ENCODE assay signal across 1 cellular context in the genomic region with DNA sequence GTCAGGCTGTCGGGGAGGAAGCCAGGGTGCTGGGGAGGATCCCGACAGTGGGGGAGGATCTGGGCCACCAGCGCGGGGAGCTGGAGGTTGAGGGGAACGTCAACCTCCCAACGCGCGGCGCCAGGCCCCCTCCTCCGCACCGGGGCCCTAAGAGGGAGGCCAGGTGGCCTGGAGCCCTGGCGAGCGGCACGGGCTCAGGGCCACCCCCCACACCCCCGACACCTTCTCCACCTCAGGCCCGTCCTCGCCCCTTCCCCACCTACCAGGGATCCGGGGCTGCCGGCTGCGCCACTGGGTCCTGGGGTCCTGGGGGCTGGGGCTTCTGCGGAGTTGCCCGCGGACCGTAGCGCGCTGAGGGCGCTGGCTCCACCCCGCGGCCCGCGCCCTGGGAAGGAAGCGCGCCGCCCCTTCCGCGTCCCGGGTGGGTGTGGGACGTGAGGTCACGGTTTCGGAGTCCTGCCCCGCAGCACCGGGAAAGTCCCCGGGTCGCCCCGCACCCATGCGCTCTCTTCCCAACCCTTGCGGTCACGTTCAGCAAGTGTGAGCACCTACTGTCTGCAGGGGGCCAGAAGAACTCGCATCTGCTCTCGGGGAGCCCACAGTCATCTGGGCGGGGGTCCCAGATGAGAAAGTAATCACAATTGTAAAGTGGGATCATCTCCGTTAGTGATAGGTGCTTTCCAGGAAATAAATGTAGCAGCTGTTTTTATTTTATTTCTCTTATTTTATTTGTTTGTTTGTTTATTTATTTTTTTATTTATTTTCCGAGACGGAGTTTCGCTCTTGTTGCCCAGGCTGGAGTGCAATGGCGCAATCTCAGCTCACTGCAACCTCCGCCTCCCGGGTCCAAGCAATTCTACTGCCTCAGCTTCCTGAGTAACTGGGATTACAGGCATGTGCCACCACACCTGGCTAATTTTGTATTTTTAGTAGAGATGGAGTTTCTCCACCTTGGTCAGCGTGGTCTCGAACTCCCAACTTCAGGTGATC.
A peak's percentile ranks its signal among the peaks of the same experiment; 100 is the strongest.
TF ChIP-seq lines count a peak whose summit lies in the region.

A gene (minus strand): TSS at position 362 of the 990 bp plus-strand sequence. CDS start 13,335 bp downstream, outside the sequence.

TF ChIP-seq in GM12878, 131 proteins besides CTCF, POLR2A, EP300 and RAD21 (continued from another document and continues in another):
- TF ChIP-seq, protein P1, sequence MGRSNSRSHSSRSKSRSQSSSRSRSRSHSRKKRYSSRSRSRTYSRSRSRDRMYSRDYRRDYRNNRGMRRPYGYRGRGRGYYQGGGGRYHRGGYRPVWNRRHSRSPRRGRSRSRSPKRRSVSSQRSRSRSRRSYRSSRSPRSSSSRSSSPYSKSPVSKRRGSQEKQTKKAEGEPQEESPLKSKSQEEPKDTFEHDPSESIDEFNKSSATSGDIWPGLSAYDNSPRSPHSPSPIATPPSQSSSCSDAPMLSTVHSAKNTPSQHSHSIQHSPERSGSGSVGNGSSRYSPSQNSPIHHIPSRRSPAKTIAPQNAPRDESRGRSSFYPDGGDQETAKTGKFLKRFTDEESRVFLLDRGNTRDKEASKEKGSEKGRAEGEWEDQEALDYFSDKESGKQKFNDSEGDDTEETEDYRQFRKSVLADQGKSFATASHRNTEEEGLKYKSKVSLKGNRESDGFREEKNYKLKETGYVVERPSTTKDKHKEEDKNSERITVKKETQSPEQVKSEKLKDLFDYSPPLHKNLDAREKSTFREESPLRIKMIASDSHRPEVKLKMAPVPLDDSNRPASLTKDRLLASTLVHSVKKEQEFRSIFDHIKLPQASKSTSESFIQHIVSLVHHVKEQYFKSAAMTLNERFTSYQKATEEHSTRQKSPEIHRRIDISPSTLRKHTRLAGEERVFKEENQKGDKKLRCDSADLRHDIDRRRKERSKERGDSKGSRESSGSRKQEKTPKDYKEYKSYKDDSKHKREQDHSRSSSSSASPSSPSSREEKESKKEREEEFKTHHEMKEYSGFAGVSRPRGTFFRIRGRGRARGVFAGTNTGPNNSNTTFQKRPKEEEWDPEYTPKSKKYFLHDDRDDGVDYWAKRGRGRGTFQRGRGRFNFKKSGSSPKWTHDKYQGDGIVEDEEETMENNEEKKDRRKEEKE (IDR thresholded peaks at IDR 0.05), result no peak
- no peak for TF ChIP-seq KAT2A (conservative IDR thresholded peaks at IDR 0.05; ENCODE audit: control insufficient read depth, low read depth, low read length)
- 0 out of 2 replicates have a peak, but pooled peaks have one; percentile 52 for TF ChIP-seq SMAD5 (IDR thresholded peaks at IDR 0.05; ENCODE audit: low read depth)
- TF ChIP-seq, protein P2, sequence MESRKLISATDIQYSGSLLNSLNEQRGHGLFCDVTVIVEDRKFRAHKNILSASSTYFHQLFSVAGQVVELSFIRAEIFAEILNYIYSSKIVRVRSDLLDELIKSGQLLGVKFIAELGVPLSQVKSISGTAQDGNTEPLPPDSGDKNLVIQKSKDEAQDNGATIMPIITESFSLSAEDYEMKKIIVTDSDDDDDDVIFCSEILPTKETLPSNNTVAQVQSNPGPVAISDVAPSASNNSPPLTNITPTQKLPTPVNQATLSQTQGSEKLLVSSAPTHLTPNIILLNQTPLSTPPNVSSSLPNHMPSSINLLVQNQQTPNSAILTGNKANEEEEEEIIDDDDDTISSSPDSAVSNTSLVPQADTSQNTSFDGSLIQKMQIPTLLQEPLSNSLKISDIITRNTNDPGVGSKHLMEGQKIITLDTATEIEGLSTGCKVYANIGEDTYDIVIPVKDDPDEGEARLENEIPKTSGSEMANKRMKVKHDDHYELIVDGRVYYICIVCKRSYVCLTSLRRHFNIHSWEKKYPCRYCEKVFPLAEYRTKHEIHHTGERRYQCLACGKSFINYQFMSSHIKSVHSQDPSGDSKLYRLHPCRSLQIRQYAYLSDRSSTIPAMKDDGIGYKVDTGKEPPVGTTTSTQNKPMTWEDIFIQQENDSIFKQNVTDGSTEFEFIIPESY (IDR thresholded peaks at IDR 0.05), result no peak
- TF ChIP-seq, protein P3, sequence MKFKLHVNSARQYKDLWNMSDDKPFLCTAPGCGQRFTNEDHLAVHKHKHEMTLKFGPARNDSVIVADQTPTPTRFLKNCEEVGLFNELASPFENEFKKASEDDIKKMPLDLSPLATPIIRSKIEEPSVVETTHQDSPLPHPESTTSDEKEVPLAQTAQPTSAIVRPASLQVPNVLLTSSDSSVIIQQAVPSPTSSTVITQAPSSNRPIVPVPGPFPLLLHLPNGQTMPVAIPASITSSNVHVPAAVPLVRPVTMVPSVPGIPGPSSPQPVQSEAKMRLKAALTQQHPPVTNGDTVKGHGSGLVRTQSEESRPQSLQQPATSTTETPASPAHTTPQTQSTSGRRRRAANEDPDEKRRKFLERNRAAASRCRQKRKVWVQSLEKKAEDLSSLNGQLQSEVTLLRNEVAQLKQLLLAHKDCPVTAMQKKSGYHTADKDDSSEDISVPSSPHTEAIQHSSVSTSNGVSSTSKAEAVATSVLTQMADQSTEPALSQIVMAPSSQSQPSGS (IDR thresholded peaks at IDR 0.05; ENCODE audit: low read length), result 0 out of 2 replicates have a peak, but pooled peaks have one; percentile 40
- TF ChIP-seq, protein P4, sequence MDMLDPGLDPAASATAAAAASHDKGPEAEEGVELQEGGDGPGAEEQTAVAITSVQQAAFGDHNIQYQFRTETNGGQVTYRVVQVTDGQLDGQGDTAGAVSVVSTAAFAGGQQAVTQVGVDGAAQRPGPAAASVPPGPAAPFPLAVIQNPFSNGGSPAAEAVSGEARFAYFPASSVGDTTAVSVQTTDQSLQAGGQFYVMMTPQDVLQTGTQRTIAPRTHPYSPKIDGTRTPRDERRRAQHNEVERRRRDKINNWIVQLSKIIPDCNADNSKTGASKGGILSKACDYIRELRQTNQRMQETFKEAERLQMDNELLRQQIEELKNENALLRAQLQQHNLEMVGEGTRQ (IDR thresholded peaks at IDR 0.05; ENCODE audit: borderline replicate concordance, low read depth, low read length), result no peak
- no peak for TF ChIP-seq SUPT20H (IDR thresholded peaks at IDR 0.05; ENCODE audit: borderline replicate concordance, control insufficient read depth, low read depth, low read length)
- TF ChIP-seq PML (IDR thresholded peaks at IDR 0.05; ENCODE audit: low read length), result peak; percentile 72; the same call in 1 of the 2 replicates
- TF ChIP-seq RBBP5 (conservative IDR thresholded peaks at IDR 0.05), result no peak
- peak; percentile 94 for TF ChIP-seq NR2F1 (conservative IDR thresholded peaks at IDR 0.05)
- TF ChIP-seq TBL1XR1 (IDR thresholded peaks at IDR 0.05; ENCODE audit: low read depth, low read length), result peak; percentile 70; the same call in 1 of the 2 replicates
- no peak for TF ChIP-seq SRF (IDR thresholded peaks at IDR 0.05; ENCODE audit: low read depth in 2 of 2, low read length in 2 of 2)
- TF ChIP-seq HDGF (IDR thresholded peaks at IDR 0.05), result no peak
- no peak for TF ChIP-seq YBX1 (IDR thresholded peaks at IDR 0.05)
- TF ChIP-seq RB1 (IDR thresholded peaks at IDR 0.05; ENCODE audit: borderline replicate concordance), result peak; percentile 88; the same call in 1 of the 2 replicates
- peak; percentile 33 for TF ChIP-seq SP1 (IDR thresholded peaks at IDR 0.05; ENCODE audit: low read depth, low read length)
- TF ChIP-seq MEF2B (IDR thresholded peaks at IDR 0.05; ENCODE audit: partially characterized antibody, poor library complexity, severe bottlenecking), result no peak
- TF ChIP-seq SPI1 (IDR thresholded peaks at IDR 0.05; ENCODE audit: borderline replicate concordance, insufficient read depth, low read depth, low read length), result no peak; the same call in 1 of the 2 replicates
- TF ChIP-seq FOXM1 (IDR thresholded peaks at IDR 0.05; ENCODE audit: low read depth, low read length), result no peak
- TF ChIP-seq ZNF384 (IDR thresholded peaks at IDR 0.05; ENCODE audit: borderline replicate concordance, low read depth, low read length), result no peak
- peak; percentile 89 for TF ChIP-seq EED (IDR thresholded peaks at IDR 0.05; ENCODE audit: low read depth)
- TF ChIP-seq, protein P5, sequence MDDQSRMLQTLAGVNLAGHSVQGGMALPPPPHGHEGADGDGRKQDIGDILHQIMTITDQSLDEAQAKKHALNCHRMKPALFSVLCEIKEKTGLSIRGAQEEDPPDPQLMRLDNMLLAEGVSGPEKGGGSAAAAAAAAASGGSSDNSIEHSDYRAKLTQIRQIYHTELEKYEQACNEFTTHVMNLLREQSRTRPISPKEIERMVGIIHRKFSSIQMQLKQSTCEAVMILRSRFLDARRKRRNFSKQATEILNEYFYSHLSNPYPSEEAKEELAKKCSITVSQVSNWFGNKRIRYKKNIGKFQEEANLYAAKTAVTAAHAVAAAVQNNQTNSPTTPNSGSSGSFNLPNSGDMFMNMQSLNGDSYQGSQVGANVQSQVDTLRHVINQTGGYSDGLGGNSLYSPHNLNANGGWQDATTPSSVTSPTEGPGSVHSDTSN (IDR thresholded peaks at IDR 0.05; ENCODE audit: insufficient replicate concordance, low read depth, low read length), result no peak
- TF ChIP-seq SREBF2 (IDR thresholded peaks at IDR 0.05; ENCODE audit: low read length), result no peak
- TF ChIP-seq POLR2AphosphoS2 (IDR thresholded peaks at IDR 0.05; ENCODE audit: low read depth, low read length), result peak; percentile 71; the same call in 1 of the 2 replicates
- TF ChIP-seq, protein P6, sequence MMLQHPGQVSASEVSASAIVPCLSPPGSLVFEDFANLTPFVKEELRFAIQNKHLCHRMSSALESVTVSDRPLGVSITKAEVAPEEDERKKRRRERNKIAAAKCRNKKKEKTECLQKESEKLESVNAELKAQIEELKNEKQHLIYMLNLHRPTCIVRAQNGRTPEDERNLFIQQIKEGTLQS (IDR thresholded peaks at IDR 0.05; ENCODE audit: borderline replicate concordance, extremely low read depth, low read depth, low read length), result no peak
- TF ChIP-seq MTA3 (IDR thresholded peaks at IDR 0.05; ENCODE audit: borderline replicate concordance, low read length), result no peak
- TF ChIP-seq NBN (IDR thresholded peaks at IDR 0.05), result peak; percentile 35; the same call in 1 of the 2 replicates
- TF ChIP-seq PAX5 (IDR thresholded peaks at IDR 0.05; ENCODE audit: borderline replicate concordance, low read depth, low read length), result peak; percentile 89
- TF ChIP-seq IRF4 (IDR thresholded peaks at IDR 0.05; ENCODE audit: low read depth, low read length), result 0 out of 2 replicates have a peak, but pooled peaks have one; percentile 41
- no peak for TF ChIP-seq GABPA (IDR thresholded peaks at IDR 0.05; ENCODE audit: low read depth)
- 0 out of 2 replicates have a peak, but pooled peaks have one; percentile 40 for TF ChIP-seq TCF12 (IDR thresholded peaks at IDR 0.05; ENCODE audit: low read depth, low read length)
- TF ChIP-seq KLF5 (IDR thresholded peaks at IDR 0.05; ENCODE audit: partially characterized antibody), result peak; percentile 38
- TF ChIP-seq, protein P7, sequence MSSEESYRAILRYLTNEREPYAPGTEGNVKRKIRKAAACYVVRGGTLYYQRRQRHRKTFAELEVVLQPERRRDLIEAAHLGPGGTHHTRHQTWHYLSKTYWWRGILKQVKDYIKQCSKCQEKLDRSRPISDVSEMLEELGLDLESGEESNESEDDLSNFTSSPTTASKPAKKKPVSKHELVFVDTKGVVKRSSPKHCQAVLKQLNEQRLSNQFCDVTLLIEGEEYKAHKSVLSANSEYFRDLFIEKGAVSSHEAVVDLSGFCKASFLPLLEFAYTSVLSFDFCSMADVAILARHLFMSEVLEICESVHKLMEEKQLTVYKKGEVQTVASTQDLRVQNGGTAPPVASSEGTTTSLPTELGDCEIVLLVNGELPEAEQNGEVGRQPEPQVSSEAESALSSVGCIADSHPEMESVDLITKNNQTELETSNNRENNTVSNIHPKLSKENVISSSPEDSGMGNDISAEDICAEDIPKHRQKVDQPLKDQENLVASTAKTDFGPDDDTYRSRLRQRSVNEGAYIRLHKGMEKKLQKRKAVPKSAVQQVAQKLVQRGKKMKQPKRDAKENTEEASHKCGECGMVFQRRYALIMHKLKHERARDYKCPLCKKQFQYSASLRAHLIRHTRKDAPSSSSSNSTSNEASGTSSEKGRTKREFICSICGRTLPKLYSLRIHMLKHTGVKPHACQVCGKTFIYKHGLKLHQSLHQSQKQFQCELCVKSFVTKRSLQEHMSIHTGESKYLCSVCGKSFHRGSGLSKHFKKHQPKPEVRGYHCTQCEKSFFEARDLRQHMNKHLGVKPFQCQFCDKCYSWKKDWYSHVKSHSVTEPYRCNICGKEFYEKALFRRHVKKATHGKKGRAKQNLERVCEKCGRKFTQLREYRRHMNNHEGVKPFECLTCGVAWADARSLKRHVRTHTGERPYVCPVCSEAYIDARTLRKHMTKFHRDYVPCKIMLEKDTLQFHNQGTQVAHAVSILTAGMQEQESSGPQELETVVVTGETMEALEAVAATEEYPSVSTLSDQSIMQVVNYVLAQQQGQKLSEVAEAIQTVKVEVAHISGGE (CRISPR knock-in tag; IDR thresholded peaks at IDR 0.05), result no peak
- TF ChIP-seq, protein P8, sequence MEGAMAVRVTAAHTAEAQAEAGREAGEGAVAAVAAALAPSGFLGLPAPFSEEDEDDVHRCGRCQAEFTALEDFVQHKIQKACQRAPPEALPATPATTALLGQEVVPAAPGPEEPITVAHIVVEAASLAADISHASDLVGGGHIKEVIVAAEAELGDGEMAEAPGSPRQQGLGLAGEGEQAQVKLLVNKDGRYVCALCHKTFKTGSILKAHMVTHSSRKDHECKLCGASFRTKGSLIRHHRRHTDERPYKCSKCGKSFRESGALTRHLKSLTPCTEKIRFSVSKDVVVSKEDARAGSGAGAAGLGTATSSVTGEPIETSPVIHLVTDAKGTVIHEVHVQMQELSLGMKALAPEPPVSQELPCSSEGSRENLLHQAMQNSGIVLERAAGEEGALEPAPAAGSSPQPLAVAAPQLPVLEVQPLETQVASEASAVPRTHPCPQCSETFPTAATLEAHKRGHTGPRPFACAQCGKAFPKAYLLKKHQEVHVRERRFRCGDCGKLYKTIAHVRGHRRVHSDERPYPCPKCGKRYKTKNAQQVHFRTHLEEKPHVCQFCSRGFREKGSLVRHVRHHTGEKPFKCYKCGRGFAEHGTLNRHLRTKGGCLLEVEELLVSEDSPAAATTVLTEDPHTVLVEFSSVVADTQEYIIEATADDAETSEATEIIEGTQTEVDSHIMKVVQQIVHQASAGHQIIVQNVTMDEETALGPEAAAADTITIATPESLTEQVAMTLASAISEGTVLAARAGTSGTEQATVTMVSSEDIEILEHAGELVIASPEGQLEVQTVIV (IDR thresholded peaks at IDR 0.05; ENCODE audit: borderline replicate concordance, partially characterized antibody), result no peak
- no peak for TF ChIP-seq ZNF622 (IDR thresholded peaks at IDR 0.05)
- TF ChIP-seq EZH2 (IDR thresholded peaks at IDR 0.05; ENCODE audit: borderline replicate concordance, control insufficient read depth, low read depth, low read length), result no peak
- no peak for TF ChIP-seq SIX5 (IDR thresholded peaks at IDR 0.05; ENCODE audit: low read depth, low read length, severe bottlenecking)
- TF ChIP-seq GATAD2B (conservative IDR thresholded peaks at IDR 0.05; ENCODE audit: low read depth), result peak; percentile 99
- peak; percentile 50 for TF ChIP-seq YY1 (IDR thresholded peaks at IDR 0.05; ENCODE audit: low read depth, low read length)
